ENCODE assay signal across 1 cellular context in the genomic region with DNA sequence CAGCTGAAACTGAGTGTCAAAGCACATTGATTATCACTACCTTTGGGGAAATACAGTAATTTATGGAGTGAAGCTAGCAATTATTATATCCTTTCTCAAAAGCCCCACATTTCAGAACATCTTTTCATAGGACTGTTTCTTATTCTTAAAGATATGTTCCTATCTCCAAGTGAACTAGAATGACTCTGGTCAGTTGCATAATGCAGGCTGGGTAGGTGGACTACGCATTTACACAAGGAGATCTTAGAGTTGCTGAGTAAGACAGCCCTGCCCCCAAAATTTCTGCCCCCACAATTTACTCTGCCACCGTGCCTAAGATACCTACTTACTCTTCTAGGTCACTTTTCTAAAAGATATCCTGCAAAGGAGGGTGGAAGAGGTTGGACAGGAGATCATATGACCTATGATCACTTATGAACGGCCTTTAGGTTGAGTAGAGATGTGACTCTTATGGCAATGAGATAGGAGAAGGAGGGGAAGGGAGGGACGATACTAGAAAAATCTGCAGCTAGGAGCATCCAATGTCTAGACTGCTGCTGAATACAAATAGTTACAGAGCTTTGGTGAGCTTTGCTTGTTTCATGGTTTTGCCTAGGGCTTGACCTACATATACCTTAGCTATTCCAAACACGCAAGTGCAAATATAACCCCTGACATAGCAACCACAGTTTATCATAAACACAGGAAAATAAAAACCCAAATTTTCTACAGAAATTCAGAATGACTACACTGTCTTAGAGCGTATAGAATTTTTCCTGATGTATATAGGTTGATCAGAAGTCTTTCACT.
A peak's percentile ranks its signal among the peaks of the same experiment; 100 is the strongest.
TF ChIP-seq lines count a peak whose summit lies in the region.

No MANE protein-coding gene starts in this region.

TF ChIP-seq in A549, 52 proteins besides CTCF, POLR2A, EP300 and RAD21 (continued from another document):
- TF ChIP-seq BHLHE40 (IDR thresholded peaks at IDR 0.05; ENCODE audit: low read depth, low read length) = no peak
- 0 out of 2 replicates have a peak, but pooled peaks have one; percentile 21 for TF ChIP-seq RARB (CRISPR knock-in tag; IDR thresholded peaks at IDR 0.05)
- TF ChIP-seq ELK1 (IDR thresholded peaks at IDR 0.05; ENCODE audit: low read depth, low read length) = no peak
- TF ChIP-seq HOXB5 (CRISPR knock-in tag; IDR thresholded peaks at IDR 0.05) = no peak
- TF ChIP-seq MAZ (IDR thresholded peaks at IDR 0.05; ENCODE audit: borderline replicate concordance, low read depth, low read length) = no peak
- TF ChIP-seq GATA3 (IDR thresholded peaks at IDR 0.05; ENCODE audit: borderline replicate concordance) = peak; percentile 52; the same call in 1 of the 2 replicates
- TF ChIP-seq NFE2L2 (conservative IDR thresholded peaks at IDR 0.05; ENCODE audit: low read length) = no peak
- no peak for TF ChIP-seq HMGXB4 (CRISPR knock-in tag; IDR thresholded peaks at IDR 0.05; ENCODE audit: borderline replicate concordance)
- no peak for TF ChIP-seq TFCP2L1 (CRISPR knock-in tag; IDR thresholded peaks at IDR 0.05)
- TF ChIP-seq FOSL2 (IDR thresholded peaks at IDR 0.05) = no peak
- TF ChIP-seq FOSL2 (CRISPR knock-in tag; IDR thresholded peaks at IDR 0.05) = peak; percentile 78
- TF ChIP-seq, protein P1, sequence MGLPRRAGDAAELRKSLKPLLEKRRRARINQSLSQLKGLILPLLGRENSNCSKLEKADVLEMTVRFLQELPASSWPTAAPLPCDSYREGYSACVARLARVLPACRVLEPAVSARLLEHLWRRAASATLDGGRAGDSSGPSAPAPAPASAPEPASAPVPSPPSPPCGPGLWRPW (IDR thresholded peaks at IDR 0.05) = no peak
- no peak for TF ChIP-seq CHD2 (IDR thresholded peaks at IDR 0.05; ENCODE audit: low read length, partially characterized antibody)
- no peak for TF ChIP-seq ZC3H11A (IDR thresholded peaks at IDR 0.05)
- TF ChIP-seq CHD4 (IDR thresholded peaks at IDR 0.05; ENCODE audit: borderline replicate concordance) = no peak
- TF ChIP-seq RCOR1 (IDR thresholded peaks at IDR 0.05; ENCODE audit: low read depth, low read length) = no peak
- TF ChIP-seq, protein P2, sequence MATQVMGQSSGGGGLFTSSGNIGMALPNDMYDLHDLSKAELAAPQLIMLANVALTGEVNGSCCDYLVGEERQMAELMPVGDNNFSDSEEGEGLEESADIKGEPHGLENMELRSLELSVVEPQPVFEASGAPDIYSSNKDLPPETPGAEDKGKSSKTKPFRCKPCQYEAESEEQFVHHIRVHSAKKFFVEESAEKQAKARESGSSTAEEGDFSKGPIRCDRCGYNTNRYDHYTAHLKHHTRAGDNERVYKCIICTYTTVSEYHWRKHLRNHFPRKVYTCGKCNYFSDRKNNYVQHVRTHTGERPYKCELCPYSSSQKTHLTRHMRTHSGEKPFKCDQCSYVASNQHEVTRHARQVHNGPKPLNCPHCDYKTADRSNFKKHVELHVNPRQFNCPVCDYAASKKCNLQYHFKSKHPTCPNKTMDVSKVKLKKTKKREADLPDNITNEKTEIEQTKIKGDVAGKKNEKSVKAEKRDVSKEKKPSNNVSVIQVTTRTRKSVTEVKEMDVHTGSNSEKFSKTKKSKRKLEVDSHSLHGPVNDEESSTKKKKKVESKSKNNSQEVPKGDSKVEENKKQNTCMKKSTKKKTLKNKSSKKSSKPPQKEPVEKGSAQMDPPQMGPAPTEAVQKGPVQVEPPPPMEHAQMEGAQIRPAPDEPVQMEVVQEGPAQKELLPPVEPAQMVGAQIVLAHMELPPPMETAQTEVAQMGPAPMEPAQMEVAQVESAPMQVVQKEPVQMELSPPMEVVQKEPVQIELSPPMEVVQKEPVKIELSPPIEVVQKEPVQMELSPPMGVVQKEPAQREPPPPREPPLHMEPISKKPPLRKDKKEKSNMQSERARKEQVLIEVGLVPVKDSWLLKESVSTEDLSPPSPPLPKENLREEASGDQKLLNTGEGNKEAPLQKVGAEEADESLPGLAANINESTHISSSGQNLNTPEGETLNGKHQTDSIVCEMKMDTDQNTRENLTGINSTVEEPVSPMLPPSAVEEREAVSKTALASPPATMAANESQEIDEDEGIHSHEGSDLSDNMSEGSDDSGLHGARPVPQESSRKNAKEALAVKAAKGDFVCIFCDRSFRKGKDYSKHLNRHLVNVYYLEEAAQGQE (IDR thresholded peaks at IDR 0.05) = no peak
- no peak for TF ChIP-seq MAFK (IDR thresholded peaks at IDR 0.05; ENCODE audit: partially characterized antibody)
- TF ChIP-seq, protein P3, sequence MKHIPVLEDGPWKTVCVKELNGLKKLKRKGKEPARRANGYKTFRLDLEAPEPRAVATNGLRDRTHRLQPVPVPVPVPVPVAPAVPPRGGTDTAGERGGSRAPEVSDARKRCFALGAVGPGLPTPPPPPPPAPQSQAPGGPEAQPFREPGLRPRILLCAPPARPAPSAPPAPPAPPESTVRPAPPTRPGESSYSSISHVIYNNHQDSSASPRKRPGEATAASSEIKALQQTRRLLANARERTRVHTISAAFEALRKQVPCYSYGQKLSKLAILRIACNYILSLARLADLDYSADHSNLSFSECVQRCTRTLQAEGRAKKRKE (CRISPR knock-in tag; IDR thresholded peaks at IDR 0.05; ENCODE audit: low read depth) = no peak
- no peak for TF ChIP-seq JUNB (IDR thresholded peaks at IDR 0.05)
- TF ChIP-seq RNF2 (IDR thresholded peaks at IDR 0.05; ENCODE audit: borderline replicate concordance, low read depth) = no peak
- no peak for TF ChIP-seq CBX8 (IDR thresholded peaks at IDR 0.05)
- TF ChIP-seq HEYL (CRISPR knock-in tag; IDR thresholded peaks at IDR 0.05) = no peak
- no peak for TF ChIP-seq ZSCAN20 (CRISPR knock-in tag; IDR thresholded peaks at IDR 0.05)
- TF ChIP-seq NPAS2 (CRISPR knock-in tag; IDR thresholded peaks at IDR 0.05; ENCODE audit: borderline replicate concordance) = no peak
- peak in 1 of 2 experiments; percentile 63; a peak in 2 of 4 replicates for TF ChIP-seq CEBPB (IDR thresholded peaks at IDR 0.05)
- TF ChIP-seq ZFP36 (IDR thresholded peaks at IDR 0.05; ENCODE audit: borderline replicate concordance, partially characterized antibody) = no peak
- no peak for TF ChIP-seq ESRRA (IDR thresholded peaks at IDR 0.05; ENCODE audit: borderline replicate concordance, low read length)
- TF ChIP-seq SREBF2 (IDR thresholded peaks at IDR 0.05) = no peak
- TF ChIP-seq CBX2 (IDR thresholded peaks at IDR 0.05; ENCODE audit: borderline replicate concordance, low read depth) = no peak
- TF ChIP-seq EHMT2 (IDR thresholded peaks at IDR 0.05; ENCODE audit: low read depth) = no peak
TF ChIP-seq in A549: peak in this region for 4.
